10 cellular contexts compared by ENCODE assay signal in genomic region chr6:25892877-25893276, GRCh38. TPM values are rescaled to one million over a fixed set of nuclear protein-coding genes. Genes with fewer than 3 reads are reported as not detected.
"Had no signal": no experiment of that assay in that cellular context is flagged by ENCODE, and none has a peak within 500 bp of the region (broad histone marks: within the 10 kb centered on the region; RNA-seq: fewer than 3 reads in every experiment).

No MANE protein-coding gene starts in this region.

- H3K4me2 ChIP-seq: KMS-11 had no signal

- FAIRE-seq: HTR-8/SVneo, K562 had no signal

- H3K9ac ChIP-seq: KMS-11 had no signal

- H3K4me3 ChIP-seq: K562 had no signal

- H3K27ac ChIP-seq: HL-60, KMS-11 had no signal

- DNase-seq: IMR-90, KBM-7, KG1 had no signal

- ATAC-seq: K562 had no signal

RNA-seq across cellular contexts. Expression of gene SLC17A3, which starts 18.8 kb away (rescaled TPM):
- total RNA-seq: HT-29, HT1080, IMR-90, K562 had no signal
- polyA plus RNA-seq: IgD-negative memory B cell, IMR-90 had no signal

RNA-seq across cellular contexts. Expression of gene SLC17A2, which starts 37.6 kb away (rescaled TPM):
- total RNA-seq: HT-29, HT1080, IMR-90, K562 had no signal
- polyA plus RNA-seq: IgD-negative memory B cell, IMR-90, K562 had no signal
